Comparison of ENCODE assay signal across 9 cellular contexts in genomic region chr20:9458075-9458818, GRCh38. TPM values are rescaled to one million over a fixed set of nuclear protein-coding genes. Genes with fewer than 3 reads are reported as not detected.
DNase-seq lines count a peak whose midpoint lies in the region; TF ChIP-seq lines count a peak whose summit lies in the region.
"Had no signal": no experiment of that assay in that cellular context is flagged by ENCODE, and none has a peak within 500 bp of the region (broad histone marks: within the 10 kb centered on the region; RNA-seq: fewer than 3 reads in every experiment).

No MANE protein-coding gene starts in this region.

- no peaks in the 10 kb centered on the region for H3F3A ChIP-seq in smooth muscle cell (ENCODE audit: low read depth)

- H3K27ac ChIP-seq in Karpas-422 (ENCODE audit: low read length) (no peak overlapping the region), smooth muscle cell (ENCODE audit: low read depth) (no peak overlapping the region)

- DNase-seq in NCI-H748 (lab: John Stamatoyannopoulos, UW; ENCODE audit: unreplicated experiment) (peak; percentile 32), NCI-H748 treated with DMSO at 0.1 percent for 48 hours (lab: John Stamatoyannopoulos, UW) (no peak), Karpas-422 (peak; percentile 74), brain pericyte (ENCODE audit: low read depth, low spot score) (peak; percentile 88), smooth muscle cell (lab: John Stamatoyannopoulos, UW; ENCODE audit: unreplicated experiment) (no peak), NCI-H2196 (lab: John Stamatoyannopoulos, UW; ENCODE audit: unreplicated experiment) (no peak), Ammon's horn (ENCODE audit: low spot score) (no peak)
- no peak for DNase-seq in activated CD4-positive, alpha-beta memory T cell treated with anti-CD3 and anti-CD28 coated beads, Interleukin-2, amount 10 ng/mL, durations not matched to agents 7 days and 5 days
- DNase-seq: CD4-positive, alpha-beta T cell had no signal

- H3K4me3 ChIP-seq in Karpas-422 (ENCODE audit: low read length) (no peak overlapping the region), smooth muscle cell (no peak overlapping the region)

- no peaks in the 10 kb centered on the region for H3K36me3 ChIP-seq in Karpas-422 (ENCODE audit: insufficient read depth, low read length)
- H3K36me3 ChIP-seq in smooth muscle cell (ENCODE audit: low read depth), result no peaks in the 10 kb centered on the region

- H3K79me2 ChIP-seq in Karpas-422 (ENCODE audit: low read length), result no peaks in the 10 kb centered on the region
- H3K79me2 ChIP-seq in smooth muscle cell (ENCODE audit: low read depth), result no peaks in the 10 kb centered on the region

- POLR2A ChIA-PET in activated CD4-positive, alpha-beta memory T cell treated with anti-CD3 and anti-CD28 coated beads, Interleukin-2, amount 10 ng/mL, durations not matched to agents 7 days and 5 days (lab: Charles Lee), result no interaction called here

- H3K27ac Mint-ChIP-seq in activated CD4-positive, alpha-beta memory T cell treated with anti-CD3 and anti-CD28 coated beads, Interleukin-2, amount 10 ng/mL, durations not matched to agents 7 days and 5 days, result no peak overlapping the region
- H3K27ac Mint-ChIP-seq: CD4-positive, alpha-beta T cell had no signal

- no peaks in the 10 kb centered on the region for H3K27me3 Mint-ChIP-seq in activated CD4-positive, alpha-beta memory T cell treated with anti-CD3 and anti-CD28 coated beads, Interleukin-2, amount 10 ng/mL, durations not matched to agents 7 days and 5 days
- H3K27me3 Mint-ChIP-seq: CD4-positive, alpha-beta T cell had no signal

- H4K20me1 ChIP-seq in Karpas-422 (ENCODE audit: insufficient read depth, low read depth, low read length) (no peaks in the 10 kb centered on the region), smooth muscle cell (ENCODE audit: low read depth) (no peaks in the 10 kb centered on the region)

- H3K9ac ChIP-seq in Karpas-422 (ENCODE audit: low read length) (no peak overlapping the region), smooth muscle cell (ENCODE audit: low read depth) (no peak overlapping the region)

- H3K9me2 ChIP-seq in Karpas-422 (replicated peaks; ENCODE audit: insufficient read depth, low read length), result no peaks in the 10 kb centered on the region

- CTCF ChIA-PET in activated CD4-positive, alpha-beta memory T cell treated with anti-CD3 and anti-CD28 coated beads, Interleukin-2, amount 10 ng/mL, durations not matched to agents 7 days and 5 days (lab: Charles Lee), result no interaction called here

- H3K27me3 ChIP-seq in Karpas-422 (ENCODE audit: low read length) (no peaks in the 10 kb centered on the region), smooth muscle cell (ENCODE audit: low read depth) (no peaks in the 10 kb centered on the region)

- H3K4me1 Mint-ChIP-seq in activated CD4-positive, alpha-beta memory T cell treated with anti-CD3 and anti-CD28 coated beads, Interleukin-2, amount 10 ng/mL, durations not matched to agents 7 days and 5 days, result no peaks in the 10 kb centered on the region

- no peak overlapping the region for H3K4me3 Mint-ChIP-seq in activated CD4-positive, alpha-beta memory T cell treated with anti-CD3 and anti-CD28 coated beads, Interleukin-2, amount 10 ng/mL, durations not matched to agents 7 days and 5 days
- H3K4me3 Mint-ChIP-seq: CD4-positive, alpha-beta T cell had no signal

- H2AFZ ChIP-seq in Karpas-422 (ENCODE audit: low read length) (no peak overlapping the region), smooth muscle cell (ENCODE audit: low read depth) (no peak overlapping the region)

- peak; percentile 17 for TF ChIP-seq CTCF in smooth muscle cell (IDR thresholded peaks at IDR 0.05; ENCODE audit: borderline replicate concordance, insufficient read depth, poor library complexity, severe bottlenecking)

- no peaks in the 10 kb centered on the region for H3K4me1 ChIP-seq in Karpas-422 (ENCODE audit: low read length)
- H3K4me1 ChIP-seq in smooth muscle cell (ENCODE audit: low read depth), result no peaks in the 10 kb centered on the region

- WGBS in smooth muscle cell (ENCODE audit: low lambda C conversion rate), result 35% methylated on average over 1 of the region's 1 CpG

- H3K4me2 ChIP-seq in Karpas-422 (ENCODE audit: low read depth, low read length, poor library complexity, severe bottlenecking) (no peak overlapping the region), smooth muscle cell (no peak overlapping the region)

- H3K36me3 Mint-ChIP-seq in activated CD4-positive, alpha-beta memory T cell treated with anti-CD3 and anti-CD28 coated beads, Interleukin-2, amount 10 ng/mL, durations not matched to agents 7 days and 5 days (ENCODE audit: low read depth), result no peaks in the 10 kb centered on the region

- no peaks in the 10 kb centered on the region for H3K9me3 Mint-ChIP-seq in activated CD4-positive, alpha-beta memory T cell treated with anti-CD3 and anti-CD28 coated beads, Interleukin-2, amount 10 ng/mL, durations not matched to agents 7 days and 5 days
- H3K9me3 Mint-ChIP-seq: CD4-positive, alpha-beta T cell had no signal

- no peaks in the 10 kb centered on the region for H3K9me3 ChIP-seq in Karpas-422 (ENCODE audit: low read length)
- no peaks in the 10 kb centered on the region for H3K9me3 ChIP-seq in smooth muscle cell (replicated peaks; ENCODE audit: low read depth)

RNA-seq across cellular contexts. Expression of gene LAMP5, which starts 56.1 kb away (rescaled TPM):
- not detected in 2 replicates for total RNA-seq in Karpas-422 (2014; rRNA removed; shearing (Covaris generic); ENCODE audit: low replicate concordance)
- total RNA-seq in smooth muscle cell, result 38.6 and 44.4 TPM in 2 replicates
- polyA plus RNA-seq in smooth muscle cell, result 27.7 and 40.5 TPM in 2 replicates
- total RNA-seq in activated CD4-positive, alpha-beta memory T cell treated with anti-CD3 and anti-CD28 coated beads, Interleukin-2, amount 10 ng/mL, durations not matched to agents 7 days and 5 days, result not detected

Comparison
In these comparisons a context has a peak if more than half of its experiments do, and no peak if none do; other contexts are left out.
1. DNase-seq: peak in NCI-H748 (single experiment), Karpas-422 (single experiment) and brain pericyte (single experiment); none in NCI-H748 treated with DMSO at 0.1 percent for 48 hours (single experiment), smooth muscle cell (single experiment), activated CD4-positive, alpha-beta memory T cell treated with anti-CD3 and anti-CD28 coated beads, Interleukin-2, amount 10 ng/mL, durations not matched to agents 7 days and 5 days (single experiment), NCI-H2196 (single experiment) and Ammon's horn (single experiment).
2. RNA of gene LAMP5, which starts 56.1 kb away (total RNA-seq): 38.6 to 44.4 TPM in smooth muscle cell; not detected in Karpas-422 and not detected in activated CD4-positive, alpha-beta memory T cell treated with anti-CD3 and anti-CD28 coated beads, Interleukin-2, amount 10 ng/mL, durations not matched to agents 7 days and 5 days; every median in the first group is over 10 times any median in the second.